ENCODE assay signal across 25 cellular contexts in the genomic region with DNA sequence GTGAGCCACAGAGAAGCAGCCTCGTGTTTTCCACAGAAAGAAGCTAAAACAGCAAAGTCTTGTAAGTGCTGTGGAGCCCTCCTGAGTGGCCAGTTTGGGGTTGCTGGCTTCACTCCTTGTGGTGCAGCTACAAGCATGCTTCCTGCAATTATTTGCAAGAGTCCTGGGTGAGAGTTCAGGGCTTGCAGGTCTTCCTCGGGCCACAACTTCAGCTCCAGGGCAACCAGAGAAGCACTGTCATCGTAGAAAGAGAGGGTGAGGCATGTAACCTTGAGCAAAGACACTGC. TPM values are rescaled to one million over a fixed set of nuclear protein-coding genes. Genes with fewer than 3 reads are reported as not detected.
"Had no signal": no experiment of that assay in that cellular context is flagged by ENCODE, and none has a peak within 500 bp of the region (broad histone marks: within the 10 kb centered on the region; RNA-seq: fewer than 3 reads in every experiment).

No MANE protein-coding gene starts in this region.

- H3K27ac ChIP-seq: dorsolateral prefrontal cortex, heart right ventricle, left ventricle myocardium inferior, right atrium auricular region, suprapubic skin, tibial artery, upper lobe of left lung, uterus had no signal

- H3K4me1 Mint-ChIP-seq: immature natural killer cell had no signal

- H3K27me3 ChIP-seq: dorsolateral prefrontal cortex, heart right ventricle, right atrium auricular region, suprapubic skin, tibial artery, upper lobe of left lung, uterus had no signal

- DNase-seq: cortex of kidney; dorsolateral prefrontal cortex; effector memory CD4-positive, alpha-beta T cell; heart right ventricle; immature natural killer cell; kidney; left cardiac atrium; left ventricle myocardium inferior; mesenchymal stem cell; midbrain; posterior cingulate gyrus; small intestine; stimulated activated CD4-positive, alpha-beta T cell treated with anti-CD3 and anti-CD28 coated beads, Interleukin-12 subunit alpha, Interleukin-12 subunit beta, amount 100 ng/mL, for 4 hours; stimulated activated naive CD4-positive, alpha-beta T cell; tibial artery; uterus had no signal

- H3K27me3 Mint-ChIP-seq: natural killer cell treated with Interleukin-12 subunit alpha and Interleukin-12 subunit beta and Interleukin-15 and Interleukin-18, amount 100 ng/mL, for 72 hours had no signal

- H3K36me3 ChIP-seq: heart right ventricle, left ventricle myocardium inferior, right atrium auricular region, tibial artery, upper lobe of left lung, uterus had no signal

- H3K27ac Mint-ChIP-seq: immature natural killer cell; natural killer cell treated with Interleukin-12 subunit alpha and Interleukin-12 subunit beta and Interleukin-15 and Interleukin-18, amount 100 ng/mL, for 72 hours had no signal

- H3K36me3 Mint-ChIP-seq: immature natural killer cell; natural killer cell treated with Interleukin-12 subunit alpha and Interleukin-12 subunit beta and Interleukin-15 and Interleukin-18, amount 100 ng/mL, for 72 hours had no signal

- H3K4me3 ChIP-seq: dorsolateral prefrontal cortex, heart right ventricle, left ventricle myocardium inferior, lung, right atrium auricular region, suprapubic skin, tibial artery, upper lobe of left lung, uterus had no signal

- H3K4me1 ChIP-seq: heart right ventricle, left ventricle myocardium inferior, right atrium auricular region, suprapubic skin, tibial artery, uterus had no signal

- H3K9me3 Mint-ChIP-seq: natural killer cell treated with Interleukin-12 subunit alpha and Interleukin-12 subunit beta and Interleukin-15 and Interleukin-18, amount 100 ng/mL, for 72 hours had no signal

- ATAC-seq: esophagus mucosa; heart right ventricle; left cardiac atrium; natural killer cell treated with Interleukin-12 subunit alpha and Interleukin-12 subunit beta and Interleukin-15 and Interleukin-18, amount 100 ng/mL, for 72 hours had no signal

- H3K4me3 Mint-ChIP-seq: immature natural killer cell; natural killer cell treated with Interleukin-12 subunit alpha and Interleukin-12 subunit beta and Interleukin-15 and Interleukin-18, amount 100 ng/mL, for 72 hours had no signal

RNA-seq across cellular contexts. Expression of gene SHISA6, which starts 37.9 kb away (rescaled TPM):
- total RNA-seq: chondrocyte; fibroblast of lung; glomerular endothelial cell; natural killer cell treated with Interleukin-12 subunit alpha and Interleukin-12 subunit beta and Interleukin-15 and Interleukin-18, amount 100 ng/mL, for 72 hours had no signal
